Comparison of ENCODE assay signal across 18 cellular contexts in genomic region chr14:75185251-75186040, GRCh38. TPM values are rescaled to one million over a fixed set of nuclear protein-coding genes. Genes with fewer than 3 reads are reported as not detected.
DNase-seq lines count a peak whose midpoint lies in the region; ATAC-seq, FAIRE-seq and TF ChIP-seq lines count a peak whose summit lies in the region.
"Had no signal": no experiment of that assay in that cellular context is flagged by ENCODE, and none has a peak within 500 bp of the region (broad histone marks: within the 10 kb centered on the region; RNA-seq: fewer than 3 reads in every experiment).

No MANE protein-coding gene starts in this region.

- H3K36me3 Mint-ChIP-seq in HFFc6 (ENCODE audit: low read depth) (peaks cover 3% of the 10 kb centered on the region; the same call in 1 of the 2 replicates), astrocyte (ENCODE audit: low read depth, unreplicated experiment) (peaks cover 4% of the 10 kb centered on the region), osteocyte (ENCODE audit: unreplicated experiment) (no peaks in the 10 kb centered on the region)
- H3K36me3 Mint-ChIP-seq: CD4-positive, alpha-beta memory T cell had no signal

- H3K4me3 Mint-ChIP-seq in HFFc6 (no peak overlapping the region), astrocyte (ENCODE audit: unreplicated experiment) (no peak overlapping the region), osteocyte (ENCODE audit: unreplicated experiment) (no peak overlapping the region)
- H3K4me3 Mint-ChIP-seq: CD4-positive, alpha-beta memory T cell; H9 had no signal

- WGBS in aorta, 2 donors: 92 to 93% methylated on average over 7 of the region's 7 CpGs

- peaks cover 7% of the 10 kb centered on the region for H3K4me1 ChIP-seq in astrocyte (ENCODE audit: insufficient read depth, low read length)
- no peaks in the 10 kb centered on the region for H3K4me1 ChIP-seq in aorta (ENCODE audit: control insufficient read depth in 1 of 2, insufficient read depth in 2 of 2, low read length in 2 of 2)
- peaks cover 12 to 68% of the 10 kb centered on the region in 2 donors for H3K4me1 ChIP-seq in left lung
- H3K4me1 ChIP-seq: SJCRH30 had no signal

- intact Hi-C loops in aorta (cut with DNase I) (loop anchor here in 1 of 2 donors (5.0 kb wide), 1 partner anchor 52 kb away; no protein-coding TSS in a partner anchor), left lung (cut with DNase I) (loop anchor here in 1 of 2 donors (10.0 kb wide), 1 partner anchor 49 kb away; no protein-coding TSS in a partner anchor)

- no peak for ATAC-seq in aorta (ENCODE audit: low FRiP score)
- no peak for ATAC-seq in left lung
- ATAC-seq: K562 had no signal

- H3K27ac Mint-ChIP-seq in HFFc6 (peak overlapping the region; percentile 71), astrocyte (ENCODE audit: unreplicated experiment) (peak overlapping the region; percentile 29), osteocyte (ENCODE audit: unreplicated experiment) (peak overlapping the region; percentile 86)

- H3K9me3 ChIP-seq in astrocyte (ENCODE audit: insufficient read depth, low read depth, low read length): no peaks in the 10 kb centered on the region
- H3K9me3 ChIP-seq in aorta (ENCODE audit: control insufficient read depth, low read length): no peaks in the 10 kb centered on the region
- no peaks in the 10 kb centered on the region for H3K9me3 ChIP-seq in left lung
- H3K9me3 ChIP-seq: SJCRH30 had no signal

- H3K27me3 ChIP-seq in astrocyte (ENCODE audit: insufficient read depth, low read length) (no peaks in the 10 kb centered on the region), aorta (ENCODE audit: control insufficient read depth in 1 of 2, insufficient read depth in 2 of 2, low read length in 1 of 2) (no peaks in the 10 kb centered on the region), left lung (no peaks in the 10 kb centered on the region)
- H3K27me3 ChIP-seq: SJCRH30 had no signal

- H4K20me1 ChIP-seq in astrocyte (ENCODE audit: insufficient read depth, low read length): no peaks in the 10 kb centered on the region

- no peak for FAIRE-seq in astrocyte (lab: Jason Lieb, UNC)
- FAIRE-seq: K562 had no signal

- H3K4me3 ChIP-seq in astrocyte (ENCODE audit: insufficient read depth, low read depth, low read length) (no peak overlapping the region), aorta (ENCODE audit: low read length in 2 of 2) (no peak overlapping the region), left lung (no peak overlapping the region)
- H3K4me3 ChIP-seq: K562, SJCRH30 had no signal

- H3K4me1 Mint-ChIP-seq in HFFc6 (ENCODE audit: low read depth) (peaks cover 33% of the 10 kb centered on the region), astrocyte (ENCODE audit: low read depth, unreplicated experiment) (peaks cover 13% of the 10 kb centered on the region), osteocyte (ENCODE audit: unreplicated experiment) (peaks cover 23% of the 10 kb centered on the region)
- H3K4me1 Mint-ChIP-seq: CD4-positive, alpha-beta memory T cell had no signal

- DNase-seq in HFFc6 (no peak), astrocyte (ENCODE audit: low read depth) (no peak), osteocyte (ENCODE audit: extremely low spot score, unreplicated experiment) (no peak), aorta (no peak), left lung (no peak), KG1 (lab: John Stamatoyannopoulos, UW) (no peak), SIG-M5 treated with dmso at 0.1 percent for 504 hours (lab: John Stamatoyannopoulos, UW; ENCODE audit: unreplicated experiment) (no peak)
- DNase-seq: Calu3; CD4-positive, alpha-beta memory T cell; DMS53; H9; NCI-H1436; NCI-H2029; NCI-H2171; NCI-H446; SJCRH30 had no signal

- H3K27ac ChIP-seq in astrocyte (ENCODE audit: low read depth, low read length) (no peak overlapping the region), aorta (ENCODE audit: low read depth in 1 of 2, low read length in 2 of 2) (peak overlapping the region; percentile 23 to 66), left lung (no peak overlapping the region)
- H3K27ac ChIP-seq: RWPE1, SJCRH30 had no signal

- H3K9me3 Mint-ChIP-seq in HFFc6: no peaks in the 10 kb centered on the region; the same call in 1 of the 2 replicates
- peaks cover 4% of the 10 kb centered on the region for H3K9me3 Mint-ChIP-seq in astrocyte (ENCODE audit: unreplicated experiment)
- no peaks in the 10 kb centered on the region for H3K9me3 Mint-ChIP-seq in osteocyte (ENCODE audit: unreplicated experiment)
- H3K9me3 Mint-ChIP-seq: CD4-positive, alpha-beta memory T cell; H9 had no signal

- H3K27me3 Mint-ChIP-seq in HFFc6 (ENCODE audit: insufficient read depth) (peaks cover 6% of the 10 kb centered on the region), astrocyte (ENCODE audit: low read depth, unreplicated experiment) (peaks cover 2% of the 10 kb centered on the region), osteocyte (ENCODE audit: unreplicated experiment) (peaks cover 6% of the 10 kb centered on the region)

- TF ChIP-seq CTCF in HFFc6 (IDR thresholded peaks at IDR 0.05) (no peak), astrocyte (IDR thresholded peaks at IDR 0.05; ENCODE audit: insufficient read depth, low read depth, low read length) (no peak), osteocyte (IDR thresholded peaks at IDR 0.05) (no peak), left lung (IDR thresholded peaks at IDR 0.05) (no peak)

- H3K4me2 ChIP-seq in astrocyte (ENCODE audit: low read length): no peak overlapping the region

- no peaks in the 10 kb centered on the region for H3K36me3 ChIP-seq in astrocyte (ENCODE audit: insufficient read depth, low read length)
- no peaks in the 10 kb centered on the region for H3K36me3 ChIP-seq in aorta (ENCODE audit: control insufficient read depth in 1 of 2, insufficient read depth in 2 of 2, low read length in 1 of 2)
- no peaks in the 10 kb centered on the region for H3K36me3 ChIP-seq in left lung
- H3K36me3 ChIP-seq: SJCRH30 had no signal

- H3K9ac ChIP-seq in astrocyte (ENCODE audit: low read length): no peak overlapping the region

- no peak overlapping the region for H2AFZ ChIP-seq in astrocyte (ENCODE audit: low read depth, low read length)

- H3K79me2 ChIP-seq in astrocyte (ENCODE audit: insufficient read depth, low read length): no peaks in the 10 kb centered on the region

RNA-seq across cellular contexts. Expression of gene TMED10, which starts 9.0 kb away (rescaled TPM):
- 100 to 1,000 TPM; 370 to 494 (median 430) TPM for total RNA-seq in HFFc6 (2021; fragmentation: NEBNext Ultra II Directional; extraction: Animal tissue kit (Norgen Biotek cat#: 25700))
- total RNA-seq in astrocyte (331 and 359 TPM in 2 replicates), osteocyte (380 and 409 TPM in 2 replicates), aorta (100 to 1,000 TPM; 249 to 277 TPM), left lung (100 to 1,000 TPM; 338 to 391 TPM)
- polyA plus RNA-seq in aorta: 100 to 1,000 TPM; 114 to 139 TPM

RNA-seq across cellular contexts. Expression of gene NEK9, which starts 58.6 kb away (rescaled TPM):
- 10 to 100 TPM; 67.6 to 79.4 (median 69.4) TPM for total RNA-seq in HFFc6 (2021; fragmentation: NEBNext Ultra II Directional; extraction: Animal tissue kit (Norgen Biotek cat#: 25700))
- total RNA-seq in astrocyte: 45.2 and 56.3 TPM in 2 replicates
- total RNA-seq in osteocyte: 116 and 117 TPM in 2 replicates
- total RNA-seq in aorta: 100 to 1,000 TPM in 1 of 2 donors, 10 to 100 TPM in 1; 75.9 to 104 TPM
- 10 to 100 TPM; 19.5 to 47.7 TPM for polyA plus RNA-seq in aorta
- 10 to 100 TPM; 75.8 to 77.7 TPM for total RNA-seq in left lung

Comparison
In these comparisons a context has a peak if more than half of its experiments do, and no peak if none do; other contexts are left out.
1. H3K27ac Mint-ChIP-seq: peak in every context shown above with its lines; median percentile 86 in osteocyte; 71 in HFFc6; 29 in astrocyte.
2. H3K27ac ChIP-seq: peak in aorta (2 of 2); none in astrocyte (single experiment) and left lung (0 of 2).